Comparison of ENCODE assay signal across 11 cellular contexts in the genomic region with DNA sequence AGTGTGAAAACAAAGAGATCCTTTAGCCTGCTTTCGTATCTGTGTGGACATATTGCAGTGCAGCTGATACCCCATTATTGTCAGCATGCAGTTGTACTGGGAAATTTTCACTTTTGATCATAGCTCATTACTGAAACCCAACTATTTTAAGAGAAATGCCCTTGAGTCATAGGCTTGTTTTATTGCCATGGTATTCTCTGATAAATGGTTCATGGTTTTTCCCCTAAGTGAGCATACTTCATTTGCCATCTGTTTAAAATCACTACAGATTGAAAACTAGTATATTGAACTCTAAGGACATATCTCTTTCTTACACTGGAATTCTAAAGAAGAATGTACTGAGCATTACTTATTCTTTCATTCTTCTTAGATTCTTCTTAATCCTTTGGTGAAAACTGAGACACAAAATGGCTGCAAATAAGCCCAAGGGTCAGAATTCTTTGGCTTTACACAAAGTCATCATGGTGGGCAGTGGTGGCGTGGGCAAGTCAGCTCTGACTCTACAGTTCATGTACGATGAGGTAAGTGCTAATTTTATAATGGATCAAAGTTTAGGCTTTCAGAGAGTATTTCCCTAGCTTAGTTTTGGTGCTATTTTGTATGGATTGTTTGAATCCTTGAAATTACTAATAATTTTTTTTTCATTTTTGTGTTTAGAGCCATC.
DNase-seq lines count a peak whose midpoint lies in the region; ATAC-seq and TF ChIP-seq lines count a peak whose summit lies in the region.
"Had no signal": no experiment of that assay in that cellular context is flagged by ENCODE, and none has a peak within 500 bp of the region (broad histone marks: within the 10 kb centered on the region; RNA-seq: fewer than 3 reads in every experiment).

No MANE protein-coding gene starts in this region.

- H3K9me3 ChIP-seq in mammary epithelial cell (replicated peaks; ENCODE audit: insufficient read depth, low read length) (no peaks in the 10 kb centered on the region), breast epithelium (no peaks in the 10 kb centered on the region), prostate gland (no peaks in the 10 kb centered on the region)
- H3K9me3 ChIP-seq: BE2C had no signal

- H3K9ac ChIP-seq in mammary epithelial cell (ENCODE audit: insufficient read depth, low read length), result no peak overlapping the region

- WGBS in mammary epithelial cell (ENCODE audit: low coverage, missing lambda C conversion rate), result 94% methylated on average over 3 of the region's 3 CpGs
- 88% methylated on average over 3 of the region's 3 CpGs for WGBS in prostate gland

- H3K27ac ChIP-seq in mammary epithelial cell (ENCODE audit: insufficient read depth, low read depth, low read length) (no peak overlapping the region), breast epithelium (no peak overlapping the region), prostate gland (no peak overlapping the region)
- H3K27ac ChIP-seq: cardiac muscle cell had no signal

- DNase-seq in mammary epithelial cell, result peak; percentile 26
- no peak for DNase-seq in breast epithelium (ENCODE audit: low spot score in 2 of 2)
- DNase-seq in activated B cell treated with CpG ODN at 0.5 μM for 24 hours, result no peak
- peak in 1 of 2 donors; percentile 30 for DNase-seq in stimulated activated naive CD8-positive, alpha-beta T cell treated with anti-CD3 and anti-CD28 coated beads, Interleukin-15, amount 100 ng/mL, for 72 hours
- no peak for DNase-seq in GF-D8 (lab: John Stamatoyannopoulos, UW)
- no peak for DNase-seq in activated CD4-positive, alpha-beta T cell treated with anti-CD3 and anti-CD28 coated beads, Interleukin-2, amount 50 U/mL, for 48 hours
- no peak for DNase-seq in prostate gland (ENCODE audit: low spot score)
- DNase-seq: BE2C, hippocampal formation had no signal

- no peaks in the 10 kb centered on the region for H4K20me1 ChIP-seq in mammary epithelial cell (ENCODE audit: insufficient read depth, low read length)

- intact Hi-C loops in mammary epithelial cell (cut with micrococcal nuclease), result no loop called here
- intact Hi-C loops in breast epithelium (cut with DNase I; ENCODE audit: low total_unique reads), result no loop called here
- intact Hi-C loops in activated B cell treated with CpG ODN at 0.5 μM for 24 hours (cut with micrococcal nuclease), result loop anchor here (1.0 kb wide), 1 partner anchor 47 kb away; no protein-coding TSS in a partner anchor
- intact Hi-C loops in prostate gland (cut with DNase I), result no loop called here

- H3K4me3 Mint-ChIP-seq in activated B cell treated with CpG ODN at 0.5 μM for 24 hours, result no peak overlapping the region
- peak overlapping the region in 1 of 2 donors; percentile 40 for H3K4me3 Mint-ChIP-seq in stimulated activated naive CD8-positive, alpha-beta T cell treated with anti-CD3 and anti-CD28 coated beads, Interleukin-15, amount 100 ng/mL, for 72 hours

- H2AFZ ChIP-seq in mammary epithelial cell (ENCODE audit: low read depth, low read length), result no peak overlapping the region

- no TSS peak for BruUV-seq in mammary epithelial cell (replicated peaks; lab: Mats Ljungman, UMichigan)

- H3K4me3 ChIP-seq in mammary epithelial cell (replicated peaks in 1 of 3; ENCODE audit: insufficient read depth in 1 of 3, low read depth in 2 of 3, low read length in 3 of 3) (no peak overlapping the region), breast epithelium (no peak overlapping the region), prostate gland (no peak overlapping the region)
- H3K4me3 ChIP-seq: cardiac muscle cell had no signal

- no peaks in the 10 kb centered on the region for H3K9me3 Mint-ChIP-seq in activated B cell treated with CpG ODN at 0.5 μM for 24 hours
- H3K9me3 Mint-ChIP-seq in stimulated activated naive CD8-positive, alpha-beta T cell treated with anti-CD3 and anti-CD28 coated beads, Interleukin-15, amount 100 ng/mL, for 72 hours, result no peaks in the 10 kb centered on the region

- no peaks in the 10 kb centered on the region for H3K27me3 Mint-ChIP-seq in activated B cell treated with CpG ODN at 0.5 μM for 24 hours
- no peaks in the 10 kb centered on the region for H3K27me3 Mint-ChIP-seq in stimulated activated naive CD8-positive, alpha-beta T cell treated with anti-CD3 and anti-CD28 coated beads, Interleukin-15, amount 100 ng/mL, for 72 hours

- peaks cover 34% of the 10 kb centered on the region for H3K36me3 Mint-ChIP-seq in activated B cell treated with CpG ODN at 0.5 μM for 24 hours (ENCODE audit: low read depth)

- peaks cover 23% of the 10 kb centered on the region for H3K4me1 ChIP-seq in mammary epithelial cell (ENCODE audit: insufficient read depth, low read length)
- no peaks in the 10 kb centered on the region for H3K4me1 ChIP-seq in breast epithelium
- H3K4me1 ChIP-seq in prostate gland (replicated peaks), result no peaks in the 10 kb centered on the region

- peaks cover 23% of the 10 kb centered on the region for H3K4me1 Mint-ChIP-seq in activated B cell treated with CpG ODN at 0.5 μM for 24 hours
- H3K4me1 Mint-ChIP-seq in stimulated activated naive CD8-positive, alpha-beta T cell treated with anti-CD3 and anti-CD28 coated beads, Interleukin-15, amount 100 ng/mL, for 72 hours, result peaks cover 54% of the 10 kb centered on the region

- no peak for TF ChIP-seq CTCF in mammary epithelial cell (conservative IDR thresholded peaks at IDR 0.05 in 1 of 2, IDR thresholded peaks at IDR 0.05 in 1 of 2; ENCODE audit: extremely low read depth in 1 of 2, insufficient read depth in 1 of 2, low read depth in 1 of 2, low read length in 2 of 2)
- TF ChIP-seq CTCF in breast epithelium (IDR thresholded peaks at IDR 0.05), result no peak
- TF ChIP-seq CTCF in activated B cell treated with CpG ODN at 0.5 μM for 24 hours (IDR thresholded peaks at IDR 0.05), result no peak
- TF ChIP-seq CTCF in prostate gland (IDR thresholded peaks at IDR 0.05), result no peak

- CTCF ChIA-PET in mammary epithelial cell (lab: Charles Lee; ENCODE audit: low non-redundant PET) (interaction anchor here (0.6 kb wide), 1 partner anchor 177 kb away, joined by 3 read pairs; no protein-coding TSS in a partner anchor), activated B cell treated with CpG ODN at 0.5 μM for 24 hours (lab: Charles Lee) (interaction anchor here (1.0 kb wide), 1 partner anchor 106 kb away, joined by 4 read pairs; no protein-coding TSS in a partner anchor)

- TF ChIP-seq POLR2A in breast epithelium (IDR thresholded peaks at IDR 0.05), result no peak
- no peak for TF ChIP-seq POLR2A in prostate gland (IDR thresholded peaks at IDR 0.05)

- in situ Hi-C loops in mammary epithelial cell (cut with MboI; ENCODE audit: low sequenced_read_pairs in 2 of 2), result no loop called here

- dilution Hi-C loops in mammary epithelial cell (cut with HindIII; ENCODE audit: low sequenced_read_pairs), result no loop called here

- H3K79me2 ChIP-seq in mammary epithelial cell (ENCODE audit: insufficient read depth, low read length), result peaks cover 71% of the 10 kb centered on the region

- no peaks in the 10 kb centered on the region for H3K27me3 ChIP-seq in mammary epithelial cell (ENCODE audit: insufficient read depth, low read length)
- H3K27me3 ChIP-seq in breast epithelium, result no peaks in the 10 kb centered on the region
- no peaks in the 10 kb centered on the region for H3K27me3 ChIP-seq in prostate gland (replicated peaks; ENCODE audit: insufficient read depth)
- H3K27me3 ChIP-seq: BE2C, cardiac muscle cell had no signal

- H3K36me3 ChIP-seq in mammary epithelial cell (ENCODE audit: insufficient read depth, low read length) (peaks cover 5% of the 10 kb centered on the region), breast epithelium (no peaks in the 10 kb centered on the region), prostate gland (no peaks in the 10 kb centered on the region)

- POLR2A ChIA-PET in activated B cell treated with CpG ODN at 0.5 μM for 24 hours (lab: Charles Lee), result interaction anchor here (0.7 kb wide), 1 partner anchor 343 kb away, joined by 4 read pairs; no protein-coding TSS in a partner anchor

- H3K27ac Mint-ChIP-seq in activated B cell treated with CpG ODN at 0.5 μM for 24 hours, result peak overlapping the region; percentile 7
- H3K27ac Mint-ChIP-seq in stimulated activated naive CD8-positive, alpha-beta T cell treated with anti-CD3 and anti-CD28 coated beads, Interleukin-15, amount 100 ng/mL, for 72 hours, result peak overlapping the region in 1 of 2 donors; percentile 96

- H3K4me2 ChIP-seq in mammary epithelial cell (ENCODE audit: insufficient read depth, low read depth, low read length), result no peak overlapping the region

- ATAC-seq in HG02678 (IDR thresholded peaks at IDR 0.05; ENCODE audit: unreplicated experiment) (peak; percentile 73), activated B cell treated with CpG ODN at 0.5 μM for 24 hours (ENCODE audit: low read depth) (peak; percentile 40)
- ATAC-seq in stimulated activated naive CD8-positive, alpha-beta T cell treated with anti-CD3 and anti-CD28 coated beads, Interleukin-15, amount 100 ng/mL, for 72 hours, result peak; percentile 92

Comparison
In these comparisons a context has a peak if more than half of its experiments do, and no peak if none do; other contexts are left out.
1. ATAC-seq: peak in every context shown above with its lines; median percentile 92 in stimulated activated naive CD8-positive, alpha-beta T cell treated with anti-CD3 and anti-CD28 coated beads, Interleukin-15, amount 100 ng/mL, for 72 hours; 73 in HG02678; 40 in activated B cell treated with CpG ODN at 0.5 μM for 24 hours.